22 cellular contexts compared by ENCODE assay signal in the genomic region with DNA sequence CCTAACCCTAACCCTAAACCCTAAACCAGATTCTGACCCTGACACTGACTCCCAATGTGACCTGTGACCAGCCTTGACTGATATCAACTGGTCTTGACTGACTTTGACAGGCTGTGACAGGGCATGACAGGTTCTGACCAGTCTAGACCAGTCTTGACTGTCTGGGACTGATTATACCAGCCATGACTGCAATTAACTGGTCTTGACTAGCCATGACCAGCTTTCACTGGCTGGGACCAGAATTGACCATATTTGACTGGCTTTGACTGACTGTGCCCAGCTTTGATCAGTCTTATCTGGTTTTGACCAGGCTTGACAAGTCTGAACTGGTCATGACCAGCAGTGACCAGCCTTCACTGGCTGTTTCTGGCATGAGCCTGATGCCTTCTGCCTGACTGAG.
DNase-seq lines count a peak whose midpoint lies in the region; ATAC-seq, FAIRE-seq and TF ChIP-seq lines count a peak whose summit lies in the region.
"Had no signal": no experiment of that assay in that cellular context is flagged by ENCODE, and none has a peak within 500 bp of the region (broad histone marks: within the 10 kb centered on the region; RNA-seq: fewer than 3 reads in every experiment).

No MANE protein-coding gene starts in this region.

- no peak for DNase-seq in GM18507 (ENCODE audit: extremely low spot score, insufficient read length, low read depth)
- DNase-seq in K562 (ENCODE audit: extremely low read depth in 1 of 4, low spot score in 3 of 4): no peak
- DNase-seq in endothelial cell of umbilical vein (ENCODE audit: low read depth, low spot score): no peak
- DNase-seq in GOT3 (lab: John Stamatoyannopoulos, UW): no peak
- no peak for DNase-seq in germinal center (ENCODE audit: low spot score)
- DNase-seq: Caco-2; CD4-positive, CD25-positive, alpha-beta regulatory T cell; CD8-positive, alpha-beta T cell; DMS 273 treated with DMSO at 0.1 percent for 48 hours; DMS79; EL; GDM1; GM23248; HFFc6 had no signal

- POLR2A ChIA-PET in K562 (lab: Yijun Ruan, JAX): no interaction called here
- POLR2A ChIA-PET in endothelial cell of umbilical vein (lab: Charles Lee): no interaction called here

- TF ChIP-seq EP300 in K562 (IDR thresholded peaks at IDR 0.05; ENCODE audit: low read length): no peak

- H3K4me1 ChIP-seq in K562 (replicated peaks in 1 of 2; ENCODE audit: control insufficient read depth in 2 of 2, insufficient read depth in 2 of 2, low read length in 2 of 2) (no peaks in the 10 kb centered on the region), endothelial cell of umbilical vein (ENCODE audit: control insufficient read depth, extremely low read depth, insufficient read depth, low read length) (no peaks in the 10 kb centered on the region)
- H3K4me1 ChIP-seq: Caco-2, HAP-1 had no signal

- dilution Hi-C loops in endothelial cell of umbilical vein (cut with MboI; ENCODE audit: extremely low pct_ligation_motif_present, low sequenced_read_pairs): no loop called here

- ATAC-seq in K562: no peak
- no peak for ATAC-seq in GM18511 (IDR thresholded peaks at IDR 0.05; ENCODE audit: unreplicated experiment)
- ATAC-seq: CD8-positive, alpha-beta T cell; GM12878 had no signal

- no peaks in the 10 kb centered on the region for H3K9me3 ChIP-seq in K562 (replicated peaks; ENCODE audit: control insufficient read depth, insufficient read depth, low read depth, low read length)
- no peaks in the 10 kb centered on the region for H3K9me3 ChIP-seq in endothelial cell of umbilical vein (replicated peaks; ENCODE audit: control insufficient read depth, insufficient read depth, low read length)
- H3K9me3 ChIP-seq: BLaER1, Caco-2, HAP-1 had no signal

- H3K36me3 ChIP-seq in K562 (ENCODE audit: control insufficient read depth, insufficient read depth, low read length): no peaks in the 10 kb centered on the region
- no peaks in the 10 kb centered on the region for H3K36me3 ChIP-seq in endothelial cell of umbilical vein (ENCODE audit: control insufficient read depth in 2 of 2, extremely low read depth in 1 of 2, insufficient read depth in 2 of 2, low read length in 2 of 2)
- H3K36me3 ChIP-seq: BLaER1, HAP-1 had no signal

- H4K20me1 ChIP-seq in K562 (replicated peaks; ENCODE audit: control insufficient read depth, insufficient read depth, low read length) (no peaks in the 10 kb centered on the region), endothelial cell of umbilical vein (replicated peaks; ENCODE audit: control insufficient read depth, extremely low read depth, insufficient read depth, low read length) (no peaks in the 10 kb centered on the region)
- H4K20me1 ChIP-seq: BLaER1 had no signal

- in situ Hi-C loops in K562 (cut with MboI): no loop called here

- H3K27ac ChIP-seq in K562 (ENCODE audit: extremely low read depth, low read depth, low read length) (no peak overlapping the region), endothelial cell of umbilical vein (ENCODE audit: insufficient read depth, low read depth, low read length) (no peak overlapping the region)
- H3K27ac ChIP-seq: 22Rv1, BLaER1, C4-2B, GM23248 had no signal

- no peaks in the 10 kb centered on the region for H3K79me2 ChIP-seq in K562 (ENCODE audit: control insufficient read depth, insufficient read depth, low read length)
- no peaks in the 10 kb centered on the region for H3K79me2 ChIP-seq in endothelial cell of umbilical vein (ENCODE audit: control insufficient read depth, insufficient read depth, low read length)

- H3K9me1 ChIP-seq in K562 (ENCODE audit: control insufficient read depth, insufficient read depth, low read length) (no peaks in the 10 kb centered on the region), endothelial cell of umbilical vein (replicated peaks; ENCODE audit: control insufficient read depth, extremely low read depth, insufficient read depth, low read length) (no peaks in the 10 kb centered on the region)

- no peaks in the 10 kb centered on the region for H3K27me3 ChIP-seq in K562 (ENCODE audit: control insufficient read depth in 2 of 2, insufficient read depth in 2 of 2, low read length in 2 of 2)
- H3K27me3 ChIP-seq in endothelial cell of umbilical vein (ENCODE audit: control insufficient read depth in 2 of 2, insufficient read depth in 2 of 2, low read length in 2 of 2): no peaks in the 10 kb centered on the region

- H3K4me2 ChIP-seq in K562 (ENCODE audit: insufficient read depth, low read length) (no peak overlapping the region), endothelial cell of umbilical vein (ENCODE audit: insufficient read depth, low read length) (no peak overlapping the region)
- H3K4me2 ChIP-seq: BLaER1 had no signal

- TF ChIP-seq CTCF in K562 (IDR thresholded peaks at IDR 0.05 in 2 of 3, conservative IDR thresholded peaks at IDR 0.05 in 1 of 3; ENCODE audit: insufficient read depth in 2 of 3, low read depth in 1 of 3, low read length in 3 of 3) (no peak), endothelial cell of umbilical vein (IDR thresholded peaks at IDR 0.05; ENCODE audit: extremely low read depth in 1 of 2, insufficient read depth in 1 of 2, low read depth in 1 of 2, low read length in 2 of 2) (no peak)

- CTCF ChIA-PET in K562 (lab: Yijun Ruan, JAX; ENCODE audit: low intra/inter-chr PET ratio) (interaction anchor here (0.6 kb wide), 1 partner anchor 41 kb away, joined by 3 read pairs; no protein-coding TSS in a partner anchor), endothelial cell of umbilical vein (lab: Charles Lee) (no interaction called here)

- no peak for TF ChIP-seq POLR2A in K562 (conservative IDR thresholded peaks at IDR 0.05)
- TF ChIP-seq POLR2A in endothelial cell of umbilical vein (IDR thresholded peaks at IDR 0.05; ENCODE audit: low read depth, low read length): no peak

- H3K9ac ChIP-seq in K562 (ENCODE audit: insufficient read depth in 1 of 2, low read depth in 2 of 2, low read length in 2 of 2): no peak overlapping the region
- H3K9ac ChIP-seq in endothelial cell of umbilical vein (replicated peaks; ENCODE audit: extremely low read depth, insufficient read depth, low read length): no peak overlapping the region
- H3K9ac ChIP-seq: BLaER1, GM23248 had no signal

- no TSS peak for BruUV-seq in K562 (replicated peaks; lab: Mats Ljungman, UMichigan)
- BruUV-seq in endothelial cell of umbilical vein (replicated peaks; lab: Mats Ljungman, UMichigan): no TSS peak

- H3K4me3 ChIP-seq in K562 (no peak overlapping the region), endothelial cell of umbilical vein (replicated peaks in 1 of 3; ENCODE audit: insufficient read depth in 1 of 3, low read depth in 1 of 3, low read length in 3 of 3) (no peak overlapping the region)
- H3K4me3 ChIP-seq: BLaER1, GM12878, GM23248, HAP-1 had no signal

- TF ChIP-seq RAD21 in K562 (CRISPR knock-in tag; conservative IDR thresholded peaks at IDR 0.05 in 1 of 2, IDR thresholded peaks at IDR 0.05 in 1 of 2): no peak

- FAIRE-seq in GM18507 (lab: Jason Lieb, UNC) (peak; percentile 15), K562 (lab: Jason Lieb, UNC) (no peak), endothelial cell of umbilical vein (lab: Jason Lieb, UNC) (peak; percentile 68)
- FAIRE-seq: A204.1, GM12878, H54 had no signal

- intact Hi-C loops in K562 (cut with micrococcal nuclease) (no loop called here), endothelial cell of umbilical vein (cut with micrococcal nuclease) (no loop called here)

- H2AFZ ChIP-seq in K562 (ENCODE audit: low read depth, low read length) (no peak overlapping the region), endothelial cell of umbilical vein (ENCODE audit: low read depth, low read length) (no peak overlapping the region)
- H2AFZ ChIP-seq: GM23248 had no signal

TF ChIP-seq in K562, 482 proteins besides CTCF, POLR2A, EP300 and RAD21 (continues in another document):
- TF ChIP-seq KLF16 (IDR thresholded peaks at IDR 0.05) (peak; percentile 89), KAT7 (CRISPR knock-in tag; IDR thresholded peaks at IDR 0.05; ENCODE audit: borderline replicate concordance) (no peak), TRIM24 (IDR thresholded peaks at IDR 0.05) (peak; percentile 70 to 76)

TF ChIP-seq in endothelial cell of umbilical vein, 7 proteins besides CTCF, POLR2A, EP300 and RAD21:
- no peak for TF ChIP-seq MYC (IDR thresholded peaks at IDR 0.05; ENCODE audit: low read depth, low read length)
- no peak for TF ChIP-seq FOS (IDR thresholded peaks at IDR 0.05; ENCODE audit: borderline replicate concordance, insufficient read depth, low read length)
- no peak for TF ChIP-seq GATA2 (IDR thresholded peaks at IDR 0.05; ENCODE audit: insufficient read depth, insufficient read length, low read depth, low read length)
- no peak for TF ChIP-seq POLR2AphosphoS5 (IDR thresholded peaks at IDR 0.05; ENCODE audit: insufficient read depth, low read depth, low read length)
- TF ChIP-seq, protein P1, sequence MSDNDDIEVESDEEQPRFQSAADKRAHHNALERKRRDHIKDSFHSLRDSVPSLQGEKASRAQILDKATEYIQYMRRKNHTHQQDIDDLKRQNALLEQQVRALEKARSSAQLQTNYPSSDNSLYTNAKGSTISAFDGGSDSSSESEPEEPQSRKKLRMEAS (IDR thresholded peaks at IDR 0.05; ENCODE audit: insufficient read depth, insufficient read length): no peak
- TF ChIP-seq JUN (IDR thresholded peaks at IDR 0.05; ENCODE audit: borderline replicate concordance, insufficient read depth, insufficient read length, low read depth): no peak
- no peak for TF ChIP-seq EZH2 (IDR thresholded peaks at IDR 0.05; ENCODE audit: borderline replicate concordance, low read depth, low read length, severe bottlenecking)
